Comparison of ENCODE assay signal across 20 cellular contexts in genomic region chr6:10250655-10251220, GRCh38.
A peak's percentile ranks its signal among the peaks of the same experiment; 100 is the strongest.
DNase-seq lines count a peak whose midpoint lies in the region; ATAC-seq, FAIRE-seq and TF ChIP-seq lines count a peak whose summit lies in the region.
"Had no signal": no experiment of that assay in that cellular context is flagged by ENCODE, and none has a peak within 500 bp of the region (broad histone marks: within the 10 kb centered on the region; RNA-seq: fewer than 3 reads in every experiment).

No MANE protein-coding gene starts in this region.

- H3K27ac ChIP-seq in A549 (no peak overlapping the region), osteoblast (ENCODE audit: low read depth, low read length) (no peak overlapping the region), pancreas (no peak overlapping the region)
- H3K27ac ChIP-seq: BLaER1 treated with 17β-estradiol and CSF1 and Interleukin-3, amounts not matched to agents 10 nM and 100 nM had no signal

- H3K4me3 ChIP-seq in A549 (no peak overlapping the region), osteoblast (ENCODE audit: insufficient read depth, low read length) (no peak overlapping the region), pancreas (no peak overlapping the region)
- H3K4me3 ChIP-seq: BLaER1 treated with 17β-estradiol and CSF1 and Interleukin-3, amounts not matched to agents 10 nM and 100 nM had no signal

- H3K79me2 ChIP-seq in osteoblast (ENCODE audit: insufficient read depth, low read length) = no peaks in the 10 kb centered on the region

- no peak for TF ChIP-seq POLR2A in A549 (IDR thresholded peaks at IDR 0.05; ENCODE audit: low read length)

- H3K9me3 ChIP-seq in A549 (no peaks in the 10 kb centered on the region), osteoblast (ENCODE audit: low read depth, low read length) (peaks cover 5% of the 10 kb centered on the region), pancreas (no peaks in the 10 kb centered on the region)
- H3K9me3 ChIP-seq: BLaER1 treated with 17β-estradiol and CSF1 and Interleukin-3, amounts not matched to agents 10 nM and 100 nM had no signal

- no peak for DNase-seq in A549 (ENCODE audit: low read depth in 1 of 2, low spot score in 1 of 2)
- DNase-seq in ELF-1 (ENCODE audit: low read depth, low spot score) = peak; percentile 33
- no peak for DNase-seq in left colon
- DNase-seq in osteoblast (ENCODE audit: insufficient read length, low spot score, missing footprints) = peak; percentile 8
- no peak for DNase-seq in NCI-H146 (lab: John Stamatoyannopoulos, UW)
- DNase-seq in pancreas = no peak
- no peak for DNase-seq in hippocampal formation (lab: John Stamatoyannopoulos, UW)
- DNase-seq: 8988T; CD8-positive, alpha-beta T cell; COR-L47; GDM1; GOT3; H7; HFFc6 had no signal

- H2AFZ ChIP-seq in osteoblast (ENCODE audit: low read length) = no peak overlapping the region

- H3K27me3 ChIP-seq in osteoblast (ENCODE audit: insufficient read depth, low read length) = no peaks in the 10 kb centered on the region
- H3K27me3 ChIP-seq in pancreas = no peaks in the 10 kb centered on the region
- H3K27me3 ChIP-seq: BLaER1 treated with 17β-estradiol and CSF1 and Interleukin-3, amounts not matched to agents 10 nM and 100 nM had no signal

- 79% methylated on average over 4 of the region's 4 CpGs for WGBS in A549 (ENCODE audit: missing lambda C conversion rate)
- 50 to 56% methylated on average over 4 of the region's 4 CpGs for WGBS in pancreas, 2 donors

- POLR2A ChIA-PET in A549 (lab: Yijun Ruan, JAX) = no interaction called here

- CTCF ChIA-PET in A549 (lab: Yijun Ruan, JAX) = no interaction called here

- intact Hi-C loops in left colon (cut with DNase I, micrococcal nuclease) = no loop called here
- intact Hi-C loops in pancreas (cut with DNase I) = no loop called here

- H4K20me1 ChIP-seq in osteoblast (ENCODE audit: insufficient read depth, low read length) = no peaks in the 10 kb centered on the region
- H4K20me1 ChIP-seq: BLaER1 treated with 17β-estradiol and CSF1 and Interleukin-3, amounts not matched to agents 10 nM and 100 nM had no signal

- no peaks in the 10 kb centered on the region for H3K36me3 ChIP-seq in osteoblast (ENCODE audit: insufficient read depth, low read length)
- no peaks in the 10 kb centered on the region for H3K36me3 ChIP-seq in pancreas
- H3K36me3 ChIP-seq: BLaER1 treated with 17β-estradiol and CSF1 and Interleukin-3, amounts not matched to agents 10 nM and 100 nM had no signal

- FAIRE-seq in A549 (lab: Jason Lieb, UNC) (no peak), pancreas (lab: Jason Lieb, UNC) (no peak)
- FAIRE-seq: D721Med, GM12892, GM18507, HepG2 had no signal

- TF ChIP-seq RAD21 in A549 (conservative IDR thresholded peaks at IDR 0.05 in 1 of 2, IDR thresholded peaks at IDR 0.05 in 1 of 2) = no peak

- no peak for TF ChIP-seq EP300 in A549 (IDR thresholded peaks at IDR 0.05)

- no peak for TF ChIP-seq CTCF in A549 (IDR thresholded peaks at IDR 0.05)
- TF ChIP-seq CTCF in osteoblast (IDR thresholded peaks at IDR 0.05; ENCODE audit: extremely low read depth, low read depth, low read length) = no peak
- no peak for TF ChIP-seq CTCF in pancreas (IDR thresholded peaks at IDR 0.05)

- H3K4me1 ChIP-seq in A549 = no peaks in the 10 kb centered on the region
- H3K4me1 ChIP-seq in osteoblast (ENCODE audit: insufficient read depth, low read length) = no peaks in the 10 kb centered on the region
- no peaks in the 10 kb centered on the region for H3K4me1 ChIP-seq in pancreas

- ATAC-seq in A549 (no peak), left colon (peak; percentile 26), pancreas (no peak)
- ATAC-seq: CD8-positive, alpha-beta T cell; HCT116; HepG2 had no signal

- H3K4me2 ChIP-seq in A549 (no peak overlapping the region), osteoblast (ENCODE audit: insufficient read depth, low read length) (no peak overlapping the region)
- H3K4me2 ChIP-seq: BLaER1 treated with 17β-estradiol and CSF1 and Interleukin-3, amounts not matched to agents 10 nM and 100 nM had no signal

TF ChIP-seq in A549, 52 proteins besides CTCF, POLR2A, EP300 and RAD21:
- no peak for TF ChIP-seq SMC3 (IDR thresholded peaks at IDR 0.05)
- peak; percentile 31 for TF ChIP-seq MAFK (IDR thresholded peaks at IDR 0.05; ENCODE audit: partially characterized antibody)

Comparison
In these comparisons a context has a peak if more than half of its experiments do, and no peak if none do; other contexts are left out.
1. DNase-seq: peak in ELF-1 (single experiment) and osteoblast (single experiment); none in A549 (0 of 2), left colon (0 of 2), NCI-H146 (single experiment), pancreas (0 of 6) and hippocampal formation (0 of 2).